Comparison of ENCODE assay signal across 15 cellular contexts in the genomic region with DNA sequence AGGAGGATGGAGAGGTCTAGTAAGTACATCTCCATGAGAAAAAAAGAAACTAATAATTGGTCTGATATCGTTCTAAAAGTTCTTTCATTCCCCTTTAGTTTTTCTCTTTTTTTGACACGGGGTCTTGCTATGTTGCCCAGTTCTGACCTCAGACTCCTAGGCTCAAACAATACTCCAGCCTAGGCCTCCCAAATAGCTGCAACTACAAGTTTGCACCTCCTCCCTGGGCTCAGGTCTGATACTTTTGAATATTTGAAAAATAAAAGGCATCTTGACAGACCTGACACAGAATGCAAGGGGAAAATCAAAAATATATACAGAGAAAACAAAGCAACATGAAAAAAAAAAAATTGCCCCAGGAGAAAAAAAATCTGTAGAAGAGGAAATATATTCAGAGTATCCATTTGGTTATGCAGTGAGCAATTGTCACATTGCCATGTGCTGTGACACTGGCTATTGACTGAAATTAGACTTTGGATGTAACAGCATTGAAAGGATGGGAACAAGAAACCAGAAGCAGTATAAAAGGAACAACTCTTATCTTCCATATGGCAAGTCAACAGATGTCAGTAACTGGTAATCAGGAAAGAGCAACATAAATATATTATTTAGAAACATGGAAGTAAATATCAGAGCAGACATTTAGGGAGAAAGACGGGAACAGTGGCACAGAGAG.
DNase-seq lines count a peak whose midpoint lies in the region; ATAC-seq and TF ChIP-seq lines count a peak whose summit lies in the region.
"Had no signal": no experiment of that assay in that cellular context is flagged by ENCODE, and none has a peak within 500 bp of the region (broad histone marks: within the 10 kb centered on the region; RNA-seq: fewer than 3 reads in every experiment).

No MANE protein-coding gene starts in this region.

- H3K27me3 Mint-ChIP-seq in WTC11 (ENCODE audit: low read depth) = no peaks in the 10 kb centered on the region
- H3K27me3 Mint-ChIP-seq: CD4-positive, alpha-beta T cell had no signal

- no peak overlapping the region for H2BK5ac ChIP-seq in trophoblast cell (ENCODE audit: low read depth, low read length, poor library complexity)

- no TSS peak for BruUV-seq in HCT116 (replicated peaks; lab: Mats Ljungman, UMichigan)

- H2BK120ac ChIP-seq in trophoblast cell (ENCODE audit: insufficient read depth, low read length, poor library complexity) = no peak overlapping the region

- no peaks in the 10 kb centered on the region for H3K79me1 ChIP-seq in trophoblast cell (ENCODE audit: low read length)

- H3K9me2 ChIP-seq in HCT116 (ENCODE audit: insufficient read depth) = no peaks in the 10 kb centered on the region

- no peak overlapping the region for H4K12ac ChIP-seq in trophoblast cell (ENCODE audit: low read depth, low read length)

- H3K4me3 Mint-ChIP-seq in WTC11 = no peak overlapping the region
- H3K4me3 Mint-ChIP-seq: CD4-positive, alpha-beta T cell had no signal

- TF ChIP-seq CTCF in HCT116 (IDR thresholded peaks at IDR 0.05 in 2 of 3, conservative IDR thresholded peaks at IDR 0.05 in 1 of 3; ENCODE audit: borderline replicate concordance in 1 of 3, insufficient read depth in 1 of 3, low read depth in 2 of 3, low read length in 2 of 3) (no peak), WTC11 (IDR thresholded peaks at IDR 0.05) (no peak), mucosa of descending colon (IDR thresholded peaks at IDR 0.05) (no peak)

- H4K91ac ChIP-seq in trophoblast cell (ENCODE audit: low read depth, low read length) = no peak overlapping the region

- no peak overlapping the region for H3K4ac ChIP-seq in trophoblast cell (ENCODE audit: low read depth, low read length)

- intact Hi-C loops in HCT116 (cut with micrococcal nuclease) = loop anchor here (10.0 kb wide), 1 partner anchor 228 kb away; no protein-coding TSS in a partner anchor
- intact Hi-C loops in mucosa of descending colon (cut with DNase I, micrococcal nuclease) = no loop called here

- peaks cover 19% of the 10 kb centered on the region for H3K4me1 Mint-ChIP-seq in WTC11

- H3K27me3 ChIP-seq in HCT116 (ENCODE audit: insufficient read depth, low read length) = no peaks in the 10 kb centered on the region
- H3K27me3 ChIP-seq in trophoblast cell (ENCODE audit: insufficient read depth, low read length) = no peaks in the 10 kb centered on the region
- H3K27me3 ChIP-seq: BE2C had no signal

- RAD21 ChIA-PET in HCT116 (lab: Charles Lee; ENCODE audit: low non-redundant PET in 1 of 2, low total read pairs in 2 of 2, uncharacterized antibody in 2 of 2, unreplicated experiment in 2 of 2) = no interaction called here

- no peak overlapping the region for H4K8ac ChIP-seq in trophoblast cell (ENCODE audit: low read depth, low read length)

- POLR2A ChIA-PET in HCT116 (lab: Charles Lee) = no interaction called here
- POLR2A ChIA-PET in WTC11 (lab: Charles Lee) = no interaction called here

- TF ChIP-seq POLR2A in HCT116 (IDR thresholded peaks at IDR 0.05; ENCODE audit: borderline replicate concordance, extremely low read depth, insufficient read depth, insufficient read length) = no peak

- H3K4me1 ChIP-seq in HCT116 (ENCODE audit: control insufficient read depth in 1 of 2, insufficient read depth in 2 of 2, low read length in 2 of 2) (peaks cover 34 to 51% of the 10 kb centered on the region in 2 experiments), mucosa of descending colon (ENCODE audit: low read depth) (no peaks in the 10 kb centered on the region), trophoblast cell (ENCODE audit: control insufficient read depth in 1 of 2, insufficient read depth in 2 of 2, low read length in 2 of 2) (peaks cover 2% of the 10 kb centered on the region in 2 experiments)

- no CpG with 5 or more reads among the region's 3 CpGs for WGBS in trophoblast cell (ENCODE audit: extremely low coverage, insufficient coverage, insufficient read length)

- ATAC-seq in HCT116 (no peak), WTC11 (no peak), mucosa of descending colon (peak; percentile 62)
- no peak for ATAC-seq in activated CD4-positive, CD25-positive, alpha-beta regulatory T cell treated with anti-CD3 and anti-CD28 coated beads, Interleukin-2, amount 50 U/mL, for 24 hours

- DNase-seq in NCI-H1694 treated with DMSO at 0.1 percent for 48 hours (lab: John Stamatoyannopoulos, UW) (peak; percentile 33), NCI-H1694 (lab: John Stamatoyannopoulos, UW) (no peak), HCT116 (ENCODE audit: low read depth, low spot score) (no peak), WTC11 (ENCODE audit: low spot score) (no peak), mucosa of descending colon (no peak), amniotic stem cell (lab: John Stamatoyannopoulos, UW) (no peak), trophoblast cell (no peak)
- DNase-seq: 8988T; CD4-positive, alpha-beta T cell; NCI-H2171; NCI-H526 treated with DMSO at 0.1 percent for 48 hours; NK-92 treated with Interleukin-12 subunit alpha and Interleukin-12 subunit beta, amount 100 ng/mL, for 24 hours had no signal

- H3K27ac ChIP-seq in HCT116 (ENCODE audit: low read depth, low read length) (peak overlapping the region; percentile 49), trophoblast cell (ENCODE audit: low read depth, low read length) (no peak overlapping the region)
- H3K27ac ChIP-seq: SK-N-MC had no signal

- no peaks in the 10 kb centered on the region for H4K20me1 ChIP-seq in HCT116 (ENCODE audit: insufficient read depth)

- no peak overlapping the region for H2AK5ac ChIP-seq in trophoblast cell (ENCODE audit: low read length)

- no peak overlapping the region for H2BK12ac ChIP-seq in trophoblast cell (ENCODE audit: low read length)

- H3K36me3 ChIP-seq in HCT116 (ENCODE audit: control insufficient read depth in 1 of 2, insufficient read depth in 2 of 2, low read length in 2 of 2) (no peaks in the 10 kb centered on the region), mucosa of descending colon (ENCODE audit: low read depth) (no peaks in the 10 kb centered on the region), trophoblast cell (ENCODE audit: control insufficient read depth in 1 of 2, insufficient read depth in 2 of 2, low read length in 2 of 2) (no peaks in the 10 kb centered on the region)
- H3K36me3 ChIP-seq: BE2C had no signal

- no peak overlapping the region for H3K23ac ChIP-seq in trophoblast cell (ENCODE audit: low read length)

- H3K36me3 Mint-ChIP-seq in WTC11 = no peaks in the 10 kb centered on the region

- H3K4me3 ChIP-seq in HCT116 (replicated peaks in 1 of 2; ENCODE audit: low read depth in 1 of 2, low read length in 2 of 2) (0 out of 4 replicates have a peak overlapping the region, but pooled peaks of 1 of the 2 experiments have one; percentile 1), mucosa of descending colon (no peak overlapping the region), trophoblast cell (ENCODE audit: low read depth, low read length) (no peak overlapping the region)
- H3K4me3 ChIP-seq: SK-N-MC had no signal

- no peak overlapping the region for H3K27ac Mint-ChIP-seq in WTC11
- H3K27ac Mint-ChIP-seq: CD4-positive, alpha-beta T cell had no signal

- no peak overlapping the region for H3K18ac ChIP-seq in trophoblast cell (ENCODE audit: low read length)

- CTCF ChIA-PET in HCT116 (lab: Charles Lee) (no interaction called here), WTC11 (lab: Charles Lee) (no interaction called here)

- H2AFZ ChIP-seq in HCT116 (ENCODE audit: low read depth, low read length, poor library complexity, severe bottlenecking) = no peak overlapping the region
- H2AFZ ChIP-seq in trophoblast cell (ENCODE audit: insufficient read depth, low read length, poor library complexity) = no peak overlapping the region

- no peak for TF ChIP-seq RAD21 in HCT116 (IDR thresholded peaks at IDR 0.05; ENCODE audit: low read depth)

- H3K9ac ChIP-seq in HCT116 (ENCODE audit: low read length) = peak overlapping the region; percentile 14; the same call in 1 of the 2 replicates
- no peak overlapping the region for H3K9ac ChIP-seq in trophoblast cell (ENCODE audit: low read length)

- H3K79me2 ChIP-seq in HCT116 (ENCODE audit: insufficient read depth, low read length) (no peaks in the 10 kb centered on the region), trophoblast cell (ENCODE audit: control insufficient read depth, insufficient read depth, low read length, poor library complexity) (no peaks in the 10 kb centered on the region)

- H3K9me3 ChIP-seq in HCT116 (ENCODE audit: control insufficient read depth in 1 of 2, insufficient read depth in 1 of 2, low read depth in 1 of 2, low read length in 2 of 2) (no peaks in the 10 kb centered on the region), mucosa of descending colon (no peaks in the 10 kb centered on the region), trophoblast cell (ENCODE audit: insufficient read depth, low read depth, low read length) (no peaks in the 10 kb centered on the region)
- H3K9me3 ChIP-seq: BE2C had no signal

- peak overlapping the region; percentile 60 for H3K4me2 ChIP-seq in HCT116 (ENCODE audit: low read length)
- H3K4me2 ChIP-seq in trophoblast cell (ENCODE audit: low read length) = no peak overlapping the region

- no peaks in the 10 kb centered on the region for H3K9me3 Mint-ChIP-seq in WTC11
- H3K9me3 Mint-ChIP-seq: CD4-positive, alpha-beta T cell had no signal

- no peak overlapping the region for H3K14ac ChIP-seq in trophoblast cell (ENCODE audit: low read length)

TF ChIP-seq in HCT116, 20 proteins besides CTCF, POLR2A, EP300 and RAD21:
- 0 out of 2 replicates have a peak, but pooled peaks have one; percentile 2 for TF ChIP-seq SP1 (IDR thresholded peaks at IDR 0.05; ENCODE audit: low read depth)
- TF ChIP-seq SRF (IDR thresholded peaks at IDR 0.05; ENCODE audit: low read depth) = no peak

TF ChIP-seq in WTC11, 78 proteins besides CTCF, POLR2A, EP300 and RAD21:
- peak; percentile 6; the same call in 1 of the 2 replicates for TF ChIP-seq ZNF121 (CRISPR knock-in tag; IDR thresholded peaks at IDR 0.05)
- TF ChIP-seq SMAD4 (CRISPR knock-in tag; IDR thresholded peaks at IDR 0.05) = no peak
TF ChIP-seq in WTC11: peak in this region for 1.
